Comparison of ENCODE assay signal across 13 cellular contexts in the genomic region with DNA sequence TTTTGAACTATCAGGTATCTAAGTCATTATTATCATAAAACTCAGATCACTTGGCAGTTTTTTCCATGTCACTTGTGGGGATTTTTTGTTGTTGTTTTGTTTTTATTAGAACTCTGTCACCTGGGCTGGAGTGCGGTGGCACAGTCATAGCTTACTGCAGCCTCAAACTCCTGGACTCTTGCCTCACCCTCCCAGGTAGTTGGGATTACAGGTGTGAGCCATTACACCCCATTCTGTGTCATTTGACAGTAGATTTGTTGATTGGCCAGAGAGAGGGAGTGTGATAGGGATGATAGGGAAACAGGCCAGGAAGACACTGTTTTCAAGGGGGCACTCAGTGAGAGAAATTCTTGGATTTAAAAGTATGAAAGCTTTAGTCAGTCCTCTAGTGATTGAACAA. TPM values are rescaled to one million over a fixed set of nuclear protein-coding genes. Genes with fewer than 3 reads are reported as not detected.
DNase-seq lines count a peak whose midpoint lies in the region; ATAC-seq, FAIRE-seq and TF ChIP-seq lines count a peak whose summit lies in the region.
"Had no signal": no experiment of that assay in that cellular context is flagged by ENCODE, and none has a peak within 500 bp of the region (broad histone marks: within the 10 kb centered on the region; RNA-seq: fewer than 3 reads in every experiment).

No MANE protein-coding gene starts in this region.

- H3K9me2 ChIP-seq in DOHH2 (replicated peaks; ENCODE audit: control insufficient read depth, low read length): no peaks in the 10 kb centered on the region
- H3K9me2 ChIP-seq: SK-N-SH had no signal

- peaks cover 4% of the 10 kb centered on the region for H3K36me3 Mint-ChIP-seq in T-helper 17 cell (ENCODE audit: low read depth)

- peak overlapping the region; percentile 72 for H3K4me3 Mint-ChIP-seq in T-helper 17 cell

- H3K27ac ChIP-seq in DOHH2 (ENCODE audit: low read depth, low read length): no peak overlapping the region
- H3K27ac ChIP-seq in esophagus muscularis mucosa (replicated peaks in 1 of 4): peak overlapping the region; percentile 40 to 74 (median 65)
- H3K27ac ChIP-seq in osteoblast (ENCODE audit: low read depth, low read length): peak overlapping the region; percentile 69

- H3K4me3 ChIP-seq in DOHH2 (ENCODE audit: low read length) (no peak overlapping the region), esophagus muscularis mucosa (no peak overlapping the region), osteoblast (ENCODE audit: insufficient read depth, low read length) (no peak overlapping the region)

- H3F3A ChIP-seq in DOHH2 (ENCODE audit: control insufficient read depth, insufficient read depth): 0 out of 2 replicates have a peak, but pooled peaks cover 5% of the 10 kb centered on the region

- peaks cover 46% of the 10 kb centered on the region for H3K79me2 ChIP-seq in DOHH2 (ENCODE audit: control insufficient read depth, low read length)
- H3K79me2 ChIP-seq in osteoblast (ENCODE audit: insufficient read depth, low read length): peaks cover 74% of the 10 kb centered on the region

- no peaks in the 10 kb centered on the region for H3K27me3 Mint-ChIP-seq in T-helper 17 cell

- TF ChIP-seq CTCF in DOHH2 (IDR thresholded peaks at IDR 0.05; ENCODE audit: low read depth, low read length, poor library complexity, severe bottlenecking) (no peak), esophagus muscularis mucosa (IDR thresholded peaks at IDR 0.05) (no peak), osteoblast (IDR thresholded peaks at IDR 0.05; ENCODE audit: extremely low read depth, low read depth, low read length) (no peak)

- WGBS in esophagus muscularis mucosa: 100% methylated on average over 1 of the region's 1 CpG

- TF ChIP-seq POLR2A in esophagus muscularis mucosa (IDR thresholded peaks at IDR 0.05; ENCODE audit: low read depth): no peak

- TF ChIP-seq EP300 in esophagus muscularis mucosa (IDR thresholded peaks at IDR 0.05): no peak

- H3K27me3 ChIP-seq in DOHH2 (ENCODE audit: control insufficient read depth, low read length) (no peaks in the 10 kb centered on the region), esophagus muscularis mucosa (no peaks in the 10 kb centered on the region), osteoblast (ENCODE audit: insufficient read depth, low read length) (no peaks in the 10 kb centered on the region)

- no peak overlapping the region for H2AFZ ChIP-seq in osteoblast (ENCODE audit: low read length)

- ATAC-seq in T-helper 17 cell (no peak), Right ventricle myocardium inferior (no peak)

- H3K4me2 ChIP-seq in DOHH2 (ENCODE audit: low read length) (peak overlapping the region; percentile 53), osteoblast (ENCODE audit: insufficient read depth, low read length) (no peak overlapping the region)

- H4K20me1 ChIP-seq in DOHH2 (ENCODE audit: control insufficient read depth, insufficient read depth, low read depth, low read length) (peaks cover 7% of the 10 kb centered on the region; the same call in 1 of the 2 replicates), osteoblast (ENCODE audit: insufficient read depth, low read length) (peaks cover 13% of the 10 kb centered on the region)

- no peak for DNase-seq in T-helper 17 cell
- DNase-seq in esophagus muscularis mucosa (ENCODE audit: extremely low spot score): no peak
- no peak for DNase-seq in osteoblast (ENCODE audit: insufficient read length, low spot score, missing footprints)
- no peak for DNase-seq in effector CD4-positive, alpha-beta T cell
- no peak for DNase-seq in Ammon's horn (ENCODE audit: low spot score)
- no peak for DNase-seq in Right ventricle myocardium inferior (ENCODE audit: missing footprints)
- no peak for DNase-seq in GM19239 (ENCODE audit: insufficient read length, low spot score)
- DNase-seq: activated CD4-positive, alpha-beta T cell treated with anti-CD3 and anti-CD28 coated beads, Interleukin-2, amount 50 U/mL, for 1 hour; NCI-H69; posterior cingulate gyrus; SK-N-SH had no signal

- H3K4me1 Mint-ChIP-seq in T-helper 17 cell: peaks cover 58% of the 10 kb centered on the region

- H3K4me1 ChIP-seq in DOHH2 (ENCODE audit: control insufficient read depth, low read length) (peaks cover 35% of the 10 kb centered on the region), esophagus muscularis mucosa (peaks cover 44 to 86% (median 81%) of the 10 kb centered on the region in 4 donors), osteoblast (ENCODE audit: insufficient read depth, low read length) (peaks cover 36% of the 10 kb centered on the region)

- intact Hi-C loops in esophagus muscularis mucosa (cut with DNase I) (no loop called here), Right ventricle myocardium inferior (cut with DNase I) (no loop called here)

- H3K9me3 ChIP-seq in DOHH2 (ENCODE audit: control insufficient read depth, insufficient read depth, low read length): no peaks in the 10 kb centered on the region
- H3K9me3 ChIP-seq in T-helper 17 cell (ENCODE audit: control insufficient read depth, low read length, poor library complexity, severe bottlenecking): no peaks in the 10 kb centered on the region
- no peaks in the 10 kb centered on the region for H3K9me3 ChIP-seq in esophagus muscularis mucosa
- H3K9me3 ChIP-seq in osteoblast (ENCODE audit: low read depth, low read length): no peaks in the 10 kb centered on the region
- H3K9me3 ChIP-seq: SK-N-SH had no signal

- H3K36me3 ChIP-seq in DOHH2 (ENCODE audit: control insufficient read depth, low read length): peaks cover 18% of the 10 kb centered on the region
- no peaks in the 10 kb centered on the region for H3K36me3 ChIP-seq in esophagus muscularis mucosa
- H3K36me3 ChIP-seq in osteoblast (ENCODE audit: insufficient read depth, low read length): no peaks in the 10 kb centered on the region

- H3K27ac Mint-ChIP-seq in T-helper 17 cell: peak overlapping the region; percentile 99

- no peak for FAIRE-seq in GM19239 (lab: Jason Lieb, UNC)
- FAIRE-seq: urothelium cell line had no signal

RNA-seq across cellular contexts. Expression of a gene that starts 54.7 kb away (rescaled TPM):
- 1 to 10 TPM in 1 of 2 donors, not detected in 1; 1.7 TPM for total RNA-seq in T-helper 17 cell
- not detected for total RNA-seq in esophagus muscularis mucosa
- total RNA-seq in osteoblast: not detected in 2 replicates
- total RNA-seq in Right ventricle myocardium inferior: not detected

RNA-seq across cellular contexts. Expression of a gene that starts 56.4 kb away (rescaled TPM):
- total RNA-seq in T-helper 17 cell (10 to 100 TPM; 91.3 to 97.3 TPM), esophagus muscularis mucosa (10 to 100 TPM; 64.5 to 78.2 (median 70.7) TPM), osteoblast (76.7 and 77.5 TPM in 2 replicates), Right ventricle myocardium inferior (73.7 TPM)
